In genomic region chr9:136438548-136438908, GRCh38 we compare ENCODE assay signal across 1 cellular context.
A peak's percentile ranks its signal among the peaks of the same experiment; 100 is the strongest.
TF ChIP-seq lines count a peak whose summit lies in the region.

No MANE protein-coding gene starts in this region.

TF ChIP-seq in HepG2, 621 proteins besides CTCF, POLR2A, EP300 and RAD21 (continued from another document):
- TF ChIP-seq ZNF784 (CRISPR knock-in tag; IDR thresholded peaks at IDR 0.05; ENCODE audit: borderline replicate concordance) = no peak
- no peak for TF ChIP-seq RFX3 (CRISPR knock-in tag; IDR thresholded peaks at IDR 0.05)
- TF ChIP-seq ZSCAN5A (CRISPR knock-in tag; IDR thresholded peaks at IDR 0.05; ENCODE audit: borderline replicate concordance) = no peak
- 0 out of 2 replicates have a peak, but pooled peaks have one; percentile 30 for TF ChIP-seq REL (CRISPR knock-in tag; conservative IDR thresholded peaks at IDR 0.05)
- TF ChIP-seq ZC3H13 (CRISPR knock-in tag; IDR thresholded peaks at IDR 0.05) = peak; percentile 73
- TF ChIP-seq ZNF280B (CRISPR knock-in tag; IDR thresholded peaks at IDR 0.05; ENCODE audit: borderline replicate concordance) = no peak
- TF ChIP-seq EED (CRISPR knock-in tag; IDR thresholded peaks at IDR 0.05) = no peak
- no peak for TF ChIP-seq ZFYVE20 (CRISPR knock-in tag; IDR thresholded peaks at IDR 0.05; ENCODE audit: borderline replicate concordance, low read depth)
- TF ChIP-seq THYN1 (CRISPR knock-in tag; IDR thresholded peaks at IDR 0.05; ENCODE audit: borderline replicate concordance, low read depth) = no peak
- no peak for TF ChIP-seq CAMTA2 (CRISPR knock-in tag; IDR thresholded peaks at IDR 0.05; ENCODE audit: borderline replicate concordance)
- no peak for TF ChIP-seq TIGD3 (CRISPR knock-in tag; IDR thresholded peaks at IDR 0.05; ENCODE audit: borderline replicate concordance)
- no peak for TF ChIP-seq ZFP90 (CRISPR knock-in tag; IDR thresholded peaks at IDR 0.05; ENCODE audit: borderline replicate concordance)
- no peak for TF ChIP-seq ZNF281 (CRISPR knock-in tag; IDR thresholded peaks at IDR 0.05; ENCODE audit: borderline replicate concordance)
- no peak for TF ChIP-seq ZNF883 (CRISPR knock-in tag; IDR thresholded peaks at IDR 0.05; ENCODE audit: not compliant biosample characterization)
- no peak for TF ChIP-seq SMARCE1 (IDR thresholded peaks at IDR 0.05; ENCODE audit: borderline replicate concordance)
- no peak for TF ChIP-seq MEIS1 (CRISPR knock-in tag; IDR thresholded peaks at IDR 0.05; ENCODE audit: borderline replicate concordance)
- TF ChIP-seq RXRA (CRISPR knock-in tag; IDR thresholded peaks at IDR 0.05) = no peak
- no peak for TF ChIP-seq POLR2G (IDR thresholded peaks at IDR 0.05; ENCODE audit: low read depth, low read length)
- no peak for TF ChIP-seq HBP1 (CRISPR knock-in tag; IDR thresholded peaks at IDR 0.05; ENCODE audit: low read depth)
- no peak for TF ChIP-seq KMT2B (CRISPR knock-in tag; IDR thresholded peaks at IDR 0.05)
- peak; percentile 77; the same call in 1 of the 2 replicates for TF ChIP-seq ZNF768 (CRISPR knock-in tag; IDR thresholded peaks at IDR 0.05)
- no peak for TF ChIP-seq ZNF839 (CRISPR knock-in tag; IDR thresholded peaks at IDR 0.05; ENCODE audit: borderline replicate concordance)
- TF ChIP-seq TBX3 (IDR thresholded peaks at IDR 0.05; ENCODE audit: borderline replicate concordance) = no peak
- no peak for TF ChIP-seq ZNF678 (CRISPR knock-in tag; IDR thresholded peaks at IDR 0.05)
- no peak for TF ChIP-seq TCF12 (IDR thresholded peaks at IDR 0.05)
- no peak for TF ChIP-seq TCF12 (CRISPR knock-in tag; IDR thresholded peaks at IDR 0.05)
- no peak for TF ChIP-seq SMAD9 (CRISPR knock-in tag; IDR thresholded peaks at IDR 0.05)
- TF ChIP-seq ZNF597 (CRISPR knock-in tag; IDR thresholded peaks at IDR 0.05) = no peak
- peak; percentile 37; the same call in 1 of the 2 replicates for TF ChIP-seq RBFOX2 (IDR thresholded peaks at IDR 0.05; ENCODE audit: low read depth, low read length)
- TF ChIP-seq ZNF354B (CRISPR knock-in tag; IDR thresholded peaks at IDR 0.05) = no peak
- TF ChIP-seq ZBTB38 (CRISPR knock-in tag; IDR thresholded peaks at IDR 0.05) = 0 out of 2 replicates have a peak, but pooled peaks have one; percentile 15
- no peak for TF ChIP-seq ELF4 (CRISPR knock-in tag; IDR thresholded peaks at IDR 0.05; ENCODE audit: borderline replicate concordance)
- TF ChIP-seq ARNTL (CRISPR knock-in tag; IDR thresholded peaks at IDR 0.05) = no peak
- no peak for TF ChIP-seq TERF1 (CRISPR knock-in tag; IDR thresholded peaks at IDR 0.05)
- TF ChIP-seq ARID4A (CRISPR knock-in tag; IDR thresholded peaks at IDR 0.05; ENCODE audit: borderline replicate concordance) = peak; percentile 16; the same call in 1 of the 2 replicates
- no peak for TF ChIP-seq ZSCAN22 (CRISPR knock-in tag; IDR thresholded peaks at IDR 0.05)
- TF ChIP-seq BORCS8-MEF2B (CRISPR knock-in tag; IDR thresholded peaks at IDR 0.05) = no peak
- TF ChIP-seq ZNF891 (CRISPR knock-in tag; IDR thresholded peaks at IDR 0.05) = no peak
- no peak for TF ChIP-seq ZNF782 (CRISPR knock-in tag; IDR thresholded peaks at IDR 0.05; ENCODE audit: borderline replicate concordance)
- TF ChIP-seq HMGXB4 (CRISPR knock-in tag; IDR thresholded peaks at IDR 0.05; ENCODE audit: borderline replicate concordance in 1 of 2, low read depth in 1 of 2) = 0 out of 4 replicates have a peak, but pooled peaks of 1 of the 2 experiments have one; percentile 8
- no peak for TF ChIP-seq SOX13 (IDR thresholded peaks at IDR 0.05)
- no peak for TF ChIP-seq SOX13 (CRISPR knock-in tag; conservative IDR thresholded peaks at IDR 0.05 in 1 of 2, IDR thresholded peaks at IDR 0.05 in 1 of 2)
- TF ChIP-seq SALL1 (CRISPR knock-in tag; IDR thresholded peaks at IDR 0.05) = 0 out of 2 replicates have a peak, but pooled peaks have one; percentile 35
- no peak for TF ChIP-seq GTF2F1 (IDR thresholded peaks at IDR 0.05; ENCODE audit: low read length)
- no peak for TF ChIP-seq ZFP82 (CRISPR knock-in tag; IDR thresholded peaks at IDR 0.05; ENCODE audit: borderline replicate concordance)
- no peak for TF ChIP-seq TARDBP (CRISPR knock-in tag; IDR thresholded peaks at IDR 0.05)
- TF ChIP-seq FOXJ3 (CRISPR knock-in tag; IDR thresholded peaks at IDR 0.05; ENCODE audit: borderline replicate concordance) = no peak
- TF ChIP-seq TBP (CRISPR knock-in tag; IDR thresholded peaks at IDR 0.05) = no peak
